In the genomic region with DNA sequence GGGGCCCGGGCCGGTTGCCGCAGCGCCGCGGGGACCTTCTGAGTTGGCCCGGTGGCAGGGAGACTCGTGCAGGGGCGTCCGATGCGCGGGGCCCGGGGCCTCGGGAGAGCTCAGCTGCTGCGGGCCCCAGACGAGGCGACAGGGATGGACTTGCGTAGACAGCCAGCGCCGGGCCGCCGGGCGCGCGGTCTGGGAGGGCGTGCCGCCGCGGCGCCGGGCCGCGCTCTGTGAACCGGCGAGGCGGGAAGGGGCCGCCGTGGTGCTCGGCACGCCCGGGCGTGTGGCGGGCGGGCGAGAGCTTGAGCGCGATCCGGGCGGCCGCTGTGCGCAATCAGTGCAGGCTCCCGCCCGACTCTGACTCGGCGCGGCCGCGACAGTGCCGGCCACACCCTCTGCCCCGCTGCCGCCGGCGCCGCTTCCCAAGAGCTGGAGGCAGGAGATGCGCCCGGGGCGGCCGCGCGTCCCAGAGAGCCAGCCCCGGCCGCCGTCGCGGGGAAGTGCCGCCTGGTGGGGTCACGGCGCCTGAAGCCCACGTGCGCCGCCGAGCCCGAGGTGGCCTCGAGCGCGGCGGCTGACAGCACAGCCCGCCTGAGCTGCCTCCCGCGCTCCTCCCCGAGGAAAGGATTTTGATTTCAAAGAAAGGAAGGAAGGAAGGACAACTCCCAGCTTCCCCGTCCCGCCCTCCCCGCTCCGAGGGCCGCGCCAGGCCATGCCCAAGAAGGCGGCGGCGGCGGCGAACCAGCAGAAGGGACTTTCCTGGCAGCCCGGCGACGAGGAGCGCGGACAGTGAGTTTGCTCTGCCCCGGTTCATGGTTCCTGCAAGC, we compare ENCODE assay signal across 1 cellular context.
TF ChIP-seq lines count a peak whose summit lies in the region.

No MANE protein-coding gene starts in this region.

TF ChIP-seq in HepG2, 621 proteins besides CTCF, POLR2A, EP300 and RAD21 (continued from another document and continues in another):
- TF ChIP-seq, protein P1, sequence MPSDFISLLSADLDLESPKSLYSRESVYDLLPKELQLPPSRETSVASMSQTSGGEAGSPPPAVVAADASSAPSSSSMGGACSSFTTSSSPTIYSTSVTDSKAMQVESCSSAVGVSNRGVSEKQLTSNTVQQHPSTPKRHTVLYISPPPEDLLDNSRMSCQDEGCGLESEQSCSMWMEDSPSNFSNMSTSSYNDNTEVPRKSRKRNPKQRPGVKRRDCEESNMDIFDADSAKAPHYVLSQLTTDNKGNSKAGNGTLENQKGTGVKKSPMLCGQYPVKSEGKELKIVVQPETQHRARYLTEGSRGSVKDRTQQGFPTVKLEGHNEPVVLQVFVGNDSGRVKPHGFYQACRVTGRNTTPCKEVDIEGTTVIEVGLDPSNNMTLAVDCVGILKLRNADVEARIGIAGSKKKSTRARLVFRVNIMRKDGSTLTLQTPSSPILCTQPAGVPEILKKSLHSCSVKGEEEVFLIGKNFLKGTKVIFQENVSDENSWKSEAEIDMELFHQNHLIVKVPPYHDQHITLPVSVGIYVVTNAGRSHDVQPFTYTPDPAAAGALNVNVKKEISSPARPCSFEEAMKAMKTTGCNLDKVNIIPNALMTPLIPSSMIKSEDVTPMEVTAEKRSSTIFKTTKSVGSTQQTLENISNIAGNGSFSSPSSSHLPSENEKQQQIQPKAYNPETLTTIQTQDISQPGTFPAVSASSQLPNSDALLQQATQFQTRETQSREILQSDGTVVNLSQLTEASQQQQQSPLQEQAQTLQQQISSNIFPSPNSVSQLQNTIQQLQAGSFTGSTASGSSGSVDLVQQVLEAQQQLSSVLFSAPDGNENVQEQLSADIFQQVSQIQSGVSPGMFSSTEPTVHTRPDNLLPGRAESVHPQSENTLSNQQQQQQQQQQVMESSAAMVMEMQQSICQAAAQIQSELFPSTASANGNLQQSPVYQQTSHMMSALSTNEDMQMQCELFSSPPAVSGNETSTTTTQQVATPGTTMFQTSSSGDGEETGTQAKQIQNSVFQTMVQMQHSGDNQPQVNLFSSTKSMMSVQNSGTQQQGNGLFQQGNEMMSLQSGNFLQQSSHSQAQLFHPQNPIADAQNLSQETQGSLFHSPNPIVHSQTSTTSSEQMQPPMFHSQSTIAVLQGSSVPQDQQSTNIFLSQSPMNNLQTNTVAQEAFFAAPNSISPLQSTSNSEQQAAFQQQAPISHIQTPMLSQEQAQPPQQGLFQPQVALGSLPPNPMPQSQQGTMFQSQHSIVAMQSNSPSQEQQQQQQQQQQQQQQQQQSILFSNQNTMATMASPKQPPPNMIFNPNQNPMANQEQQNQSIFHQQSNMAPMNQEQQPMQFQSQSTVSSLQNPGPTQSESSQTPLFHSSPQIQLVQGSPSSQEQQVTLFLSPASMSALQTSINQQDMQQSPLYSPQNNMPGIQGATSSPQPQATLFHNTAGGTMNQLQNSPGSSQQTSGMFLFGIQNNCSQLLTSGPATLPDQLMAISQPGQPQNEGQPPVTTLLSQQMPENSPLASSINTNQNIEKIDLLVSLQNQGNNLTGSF (CRISPR knock-in tag; IDR thresholded peaks at IDR 0.05): 0 out of 2 replicates have a peak, but pooled peaks have one; percentile 40
- TF ChIP-seq, protein P2, sequence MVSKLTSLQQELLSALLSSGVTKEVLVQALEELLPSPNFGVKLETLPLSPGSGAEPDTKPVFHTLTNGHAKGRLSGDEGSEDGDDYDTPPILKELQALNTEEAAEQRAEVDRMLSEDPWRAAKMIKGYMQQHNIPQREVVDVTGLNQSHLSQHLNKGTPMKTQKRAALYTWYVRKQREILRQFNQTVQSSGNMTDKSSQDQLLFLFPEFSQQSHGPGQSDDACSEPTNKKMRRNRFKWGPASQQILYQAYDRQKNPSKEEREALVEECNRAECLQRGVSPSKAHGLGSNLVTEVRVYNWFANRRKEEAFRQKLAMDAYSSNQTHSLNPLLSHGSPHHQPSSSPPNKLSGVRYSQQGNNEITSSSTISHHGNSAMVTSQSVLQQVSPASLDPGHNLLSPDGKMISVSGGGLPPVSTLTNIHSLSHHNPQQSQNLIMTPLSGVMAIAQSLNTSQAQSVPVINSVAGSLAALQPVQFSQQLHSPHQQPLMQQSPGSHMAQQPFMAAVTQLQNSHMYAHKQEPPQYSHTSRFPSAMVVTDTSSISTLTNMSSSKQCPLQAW (CRISPR knock-in tag; IDR thresholded peaks at IDR 0.05): no peak
- TF ChIP-seq ARNT2 (CRISPR knock-in tag; IDR thresholded peaks at IDR 0.05; ENCODE audit: low read depth) (peak; percentile 22), MZF1 (CRISPR knock-in tag; IDR thresholded peaks at IDR 0.05; ENCODE audit: borderline replicate concordance) (no peak), HDAC2 (CRISPR knock-in tag; IDR thresholded peaks at IDR 0.05) (no peak), ARNTL (CRISPR knock-in tag; IDR thresholded peaks at IDR 0.05) (no peak), ZNF556 (CRISPR knock-in tag; IDR thresholded peaks at IDR 0.05; ENCODE audit: borderline replicate concordance) (no peak), TBX2 (CRISPR knock-in tag; IDR thresholded peaks at IDR 0.05; ENCODE audit: borderline replicate concordance) (no peak), ZNF777 (CRISPR knock-in tag; IDR thresholded peaks at IDR 0.05) (peak; percentile 80), HOXA5 (CRISPR knock-in tag; IDR thresholded peaks at IDR 0.05) (no peak), ZSCAN21 (CRISPR knock-in tag; IDR thresholded peaks at IDR 0.05; ENCODE audit: borderline replicate concordance) (no peak; the same call in 1 of the 2 replicates), SALL1 (CRISPR knock-in tag; IDR thresholded peaks at IDR 0.05) (peak; percentile 16; the same call in 1 of the 2 replicates), HNRNPLL (IDR thresholded peaks at IDR 0.05; ENCODE audit: low read depth, low read length, poor library complexity, severe bottlenecking) (peak; percentile 81), YY1 (IDR thresholded peaks at IDR 0.05; ENCODE audit: insufficient read depth, insufficient replicate concordance, low read depth, low read length) (peak; percentile 47), ASH2L (IDR thresholded peaks at IDR 0.05; ENCODE audit: insufficient read length, low read depth, low read length) (no peak), ZNF143 (CRISPR knock-in tag; IDR thresholded peaks at IDR 0.05) (0 out of 2 replicates have a peak, but pooled peaks have one; percentile 18), ATF7-NPFF (CRISPR knock-in tag; IDR thresholded peaks at IDR 0.05; ENCODE audit: low read depth) (peak; percentile 43; the same call in 1 of the 2 replicates), SOX13 (IDR thresholded peaks at IDR 0.05) (no peak), SOX13 (CRISPR knock-in tag; conservative IDR thresholded peaks at IDR 0.05 in 1 of 2, IDR thresholded peaks at IDR 0.05 in 1 of 2) (no peak), NFRKB (IDR thresholded peaks at IDR 0.05) (no peak), KLF12 (CRISPR knock-in tag; IDR thresholded peaks at IDR 0.05; ENCODE audit: borderline replicate concordance) (peak; percentile 28; the same call in 1 of the 2 replicates), ZNF891 (CRISPR knock-in tag; IDR thresholded peaks at IDR 0.05) (no peak), MYC (CRISPR knock-in tag; IDR thresholded peaks at IDR 0.05; ENCODE audit: borderline replicate concordance) (peak; percentile 58), SKI (IDR thresholded peaks at IDR 0.05; ENCODE audit: partially characterized antibody) (peak; percentile 10), HES4 (CRISPR knock-in tag; IDR thresholded peaks at IDR 0.05; ENCODE audit: borderline replicate concordance) (no peak), ZNF792 (CRISPR knock-in tag; IDR thresholded peaks at IDR 0.05) (no peak)
- TF ChIP-seq, protein P3, sequence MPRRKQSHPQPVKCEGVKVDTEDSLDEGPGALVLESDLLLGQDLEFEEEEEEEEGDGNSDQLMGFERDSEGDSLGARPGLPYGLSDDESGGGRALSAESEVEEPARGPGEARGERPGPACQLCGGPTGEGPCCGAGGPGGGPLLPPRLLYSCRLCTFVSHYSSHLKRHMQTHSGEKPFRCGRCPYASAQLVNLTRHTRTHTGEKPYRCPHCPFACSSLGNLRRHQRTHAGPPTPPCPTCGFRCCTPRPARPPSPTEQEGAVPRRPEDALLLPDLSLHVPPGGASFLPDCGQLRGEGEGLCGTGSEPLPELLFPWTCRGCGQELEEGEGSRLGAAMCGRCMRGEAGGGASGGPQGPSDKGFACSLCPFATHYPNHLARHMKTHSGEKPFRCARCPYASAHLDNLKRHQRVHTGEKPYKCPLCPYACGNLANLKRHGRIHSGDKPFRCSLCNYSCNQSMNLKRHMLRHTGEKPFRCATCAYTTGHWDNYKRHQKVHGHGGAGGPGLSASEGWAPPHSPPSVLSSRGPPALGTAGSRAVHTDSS (CRISPR knock-in tag; conservative IDR thresholded peaks at IDR 0.05): no peak
- TF ChIP-seq, protein P4, sequence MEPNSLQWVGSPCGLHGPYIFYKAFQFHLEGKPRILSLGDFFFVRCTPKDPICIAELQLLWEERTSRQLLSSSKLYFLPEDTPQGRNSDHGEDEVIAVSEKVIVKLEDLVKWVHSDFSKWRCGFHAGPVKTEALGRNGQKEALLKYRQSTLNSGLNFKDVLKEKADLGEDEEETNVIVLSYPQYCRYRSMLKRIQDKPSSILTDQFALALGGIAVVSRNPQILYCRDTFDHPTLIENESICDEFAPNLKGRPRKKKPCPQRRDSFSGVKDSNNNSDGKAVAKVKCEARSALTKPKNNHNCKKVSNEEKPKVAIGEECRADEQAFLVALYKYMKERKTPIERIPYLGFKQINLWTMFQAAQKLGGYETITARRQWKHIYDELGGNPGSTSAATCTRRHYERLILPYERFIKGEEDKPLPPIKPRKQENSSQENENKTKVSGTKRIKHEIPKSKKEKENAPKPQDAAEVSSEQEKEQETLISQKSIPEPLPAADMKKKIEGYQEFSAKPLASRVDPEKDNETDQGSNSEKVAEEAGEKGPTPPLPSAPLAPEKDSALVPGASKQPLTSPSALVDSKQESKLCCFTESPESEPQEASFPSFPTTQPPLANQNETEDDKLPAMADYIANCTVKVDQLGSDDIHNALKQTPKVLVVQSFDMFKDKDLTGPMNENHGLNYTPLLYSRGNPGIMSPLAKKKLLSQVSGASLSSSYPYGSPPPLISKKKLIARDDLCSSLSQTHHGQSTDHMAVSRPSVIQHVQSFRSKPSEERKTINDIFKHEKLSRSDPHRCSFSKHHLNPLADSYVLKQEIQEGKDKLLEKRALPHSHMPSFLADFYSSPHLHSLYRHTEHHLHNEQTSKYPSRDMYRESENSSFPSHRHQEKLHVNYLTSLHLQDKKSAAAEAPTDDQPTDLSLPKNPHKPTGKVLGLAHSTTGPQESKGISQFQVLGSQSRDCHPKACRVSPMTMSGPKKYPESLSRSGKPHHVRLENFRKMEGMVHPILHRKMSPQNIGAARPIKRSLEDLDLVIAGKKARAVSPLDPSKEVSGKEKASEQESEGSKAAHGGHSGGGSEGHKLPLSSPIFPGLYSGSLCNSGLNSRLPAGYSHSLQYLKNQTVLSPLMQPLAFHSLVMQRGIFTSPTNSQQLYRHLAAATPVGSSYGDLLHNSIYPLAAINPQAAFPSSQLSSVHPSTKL (CRISPR knock-in tag; IDR thresholded peaks at IDR 0.05): no peak
- TF ChIP-seq, protein P5, sequence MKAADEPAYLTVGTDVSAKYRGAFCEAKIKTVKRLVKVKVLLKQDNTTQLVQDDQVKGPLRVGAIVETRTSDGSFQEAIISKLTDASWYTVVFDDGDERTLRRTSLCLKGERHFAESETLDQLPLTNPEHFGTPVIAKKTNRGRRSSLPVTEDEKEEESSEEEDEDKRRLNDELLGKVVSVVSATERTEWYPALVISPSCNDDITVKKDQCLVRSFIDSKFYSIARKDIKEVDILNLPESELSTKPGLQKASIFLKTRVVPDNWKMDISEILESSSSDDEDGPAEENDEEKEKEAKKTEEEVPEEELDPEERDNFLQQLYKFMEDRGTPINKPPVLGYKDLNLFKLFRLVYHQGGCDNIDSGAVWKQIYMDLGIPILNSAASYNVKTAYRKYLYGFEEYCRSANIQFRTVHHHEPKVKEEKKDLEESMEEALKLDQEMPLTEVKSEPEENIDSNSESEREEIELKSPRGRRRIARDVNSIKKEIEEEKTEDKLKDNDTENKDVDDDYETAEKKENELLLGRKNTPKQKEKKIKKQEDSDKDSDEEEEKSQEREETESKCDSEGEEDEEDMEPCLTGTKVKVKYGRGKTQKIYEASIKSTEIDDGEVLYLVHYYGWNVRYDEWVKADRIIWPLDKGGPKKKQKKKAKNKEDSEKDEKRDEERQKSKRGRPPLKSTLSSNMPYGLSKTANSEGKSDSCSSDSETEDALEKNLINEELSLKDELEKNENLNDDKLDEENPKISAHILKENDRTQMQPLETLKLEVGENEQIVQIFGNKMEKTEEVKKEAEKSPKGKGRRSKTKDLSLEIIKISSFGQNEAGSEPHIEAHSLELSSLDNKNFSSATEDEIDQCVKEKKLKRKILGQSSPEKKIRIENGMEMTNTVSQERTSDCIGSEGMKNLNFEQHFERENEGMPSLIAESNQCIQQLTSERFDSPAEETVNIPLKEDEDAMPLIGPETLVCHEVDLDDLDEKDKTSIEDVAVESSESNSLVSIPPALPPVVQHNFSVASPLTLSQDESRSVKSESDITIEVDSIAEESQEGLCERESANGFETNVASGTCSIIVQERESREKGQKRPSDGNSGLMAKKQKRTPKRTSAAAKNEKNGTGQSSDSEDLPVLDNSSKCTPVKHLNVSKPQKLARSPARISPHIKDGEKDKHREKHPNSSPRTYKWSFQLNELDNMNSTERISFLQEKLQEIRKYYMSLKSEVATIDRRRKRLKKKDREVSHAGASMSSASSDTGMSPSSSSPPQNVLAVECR (CRISPR knock-in tag; IDR thresholded peaks at IDR 0.05; ENCODE audit: borderline replicate concordance): no peak; the same call in 1 of the 2 replicates
- TF ChIP-seq, protein P6, sequence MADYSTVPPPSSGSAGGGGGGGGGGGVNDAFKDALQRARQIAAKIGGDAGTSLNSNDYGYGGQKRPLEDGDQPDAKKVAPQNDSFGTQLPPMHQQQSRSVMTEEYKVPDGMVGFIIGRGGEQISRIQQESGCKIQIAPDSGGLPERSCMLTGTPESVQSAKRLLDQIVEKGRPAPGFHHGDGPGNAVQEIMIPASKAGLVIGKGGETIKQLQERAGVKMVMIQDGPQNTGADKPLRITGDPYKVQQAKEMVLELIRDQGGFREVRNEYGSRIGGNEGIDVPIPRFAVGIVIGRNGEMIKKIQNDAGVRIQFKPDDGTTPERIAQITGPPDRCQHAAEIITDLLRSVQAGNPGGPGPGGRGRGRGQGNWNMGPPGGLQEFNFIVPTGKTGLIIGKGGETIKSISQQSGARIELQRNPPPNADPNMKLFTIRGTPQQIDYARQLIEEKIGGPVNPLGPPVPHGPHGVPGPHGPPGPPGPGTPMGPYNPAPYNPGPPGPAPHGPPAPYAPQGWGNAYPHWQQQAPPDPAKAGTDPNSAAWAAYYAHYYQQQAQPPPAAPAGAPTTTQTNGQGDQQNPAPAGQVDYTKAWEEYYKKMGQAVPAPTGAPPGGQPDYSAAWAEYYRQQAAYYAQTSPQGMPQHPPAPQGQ (CRISPR knock-in tag; IDR thresholded peaks at IDR 0.05; ENCODE audit: borderline replicate concordance): no peak
- TF ChIP-seq, protein P7, sequence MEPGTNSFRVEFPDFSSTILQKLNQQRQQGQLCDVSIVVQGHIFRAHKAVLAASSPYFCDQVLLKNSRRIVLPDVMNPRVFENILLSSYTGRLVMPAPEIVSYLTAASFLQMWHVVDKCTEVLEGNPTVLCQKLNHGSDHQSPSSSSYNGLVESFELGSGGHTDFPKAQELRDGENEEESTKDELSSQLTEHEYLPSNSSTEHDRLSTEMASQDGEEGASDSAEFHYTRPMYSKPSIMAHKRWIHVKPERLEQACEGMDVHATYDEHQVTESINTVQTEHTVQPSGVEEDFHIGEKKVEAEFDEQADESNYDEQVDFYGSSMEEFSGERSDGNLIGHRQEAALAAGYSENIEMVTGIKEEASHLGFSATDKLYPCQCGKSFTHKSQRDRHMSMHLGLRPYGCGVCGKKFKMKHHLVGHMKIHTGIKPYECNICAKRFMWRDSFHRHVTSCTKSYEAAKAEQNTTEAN (CRISPR knock-in tag; conservative IDR thresholded peaks at IDR 0.05): peak; percentile 75; the same call in 1 of the 2 replicates
